Comparison of ENCODE assay signal across 19 cellular contexts in genomic region chr13:45989607-45990006, GRCh38.
DNase-seq lines count a peak whose midpoint lies in the region; ATAC-seq and TF ChIP-seq lines count a peak whose summit lies in the region.
"Had no signal": no experiment of that assay in that cellular context is flagged by ENCODE, and none has a peak within 500 bp of the region (broad histone marks: within the 10 kb centered on the region; RNA-seq: fewer than 3 reads in every experiment).

No MANE protein-coding gene starts in this region.

- no peaks in the 10 kb centered on the region for H3K9me3 ChIP-seq in AG04450 (ENCODE audit: control insufficient read depth, insufficient read depth, low read length)
- no peaks in the 10 kb centered on the region for H3K9me3 ChIP-seq in naive thymus-derived CD4-positive, alpha-beta T cell (ENCODE audit: control insufficient read depth in 2 of 3, low read length in 3 of 3)

- POLR2A ChIA-PET in AG04450 (lab: Yijun Ruan, JAX) = no interaction called here
- POLR2A ChIA-PET in naive thymus-derived CD4-positive, alpha-beta T cell (lab: Charles Lee) = no interaction called here

- no peak overlapping the region for H3K4me3 ChIP-seq in AG04450 (ENCODE audit: low read depth, low read length)
- H3K4me3 ChIP-seq in epithelial cell of esophagus (ENCODE audit: low read length) = no peak overlapping the region
- H3K4me3 ChIP-seq in naive thymus-derived CD4-positive, alpha-beta T cell (ENCODE audit: low read length) = no peak overlapping the region

- H3K36me3 Mint-ChIP-seq in HFFc6 (ENCODE audit: low read depth) = peaks cover 31% of the 10 kb centered on the region
- peaks cover 20 to 57% (median 40%) of the 10 kb centered on the region in 5 donors for H3K36me3 Mint-ChIP-seq in naive thymus-derived CD4-positive, alpha-beta T cell

- peak overlapping the region; percentile 33 for H3K27ac ChIP-seq in AG04450 (ENCODE audit: low read depth, low read length)
- H3K27ac ChIP-seq in naive thymus-derived CD4-positive, alpha-beta T cell (ENCODE audit: low read depth, low read length) = no peak overlapping the region

- H3K4me1 Mint-ChIP-seq in HFFc6 (ENCODE audit: low read depth) = peaks cover 10% of the 10 kb centered on the region
- peaks cover 0 to 14% (median 8%) of the 10 kb centered on the region in 7 donors for H3K4me1 Mint-ChIP-seq in naive thymus-derived CD4-positive, alpha-beta T cell
- H3K4me1 Mint-ChIP-seq: activated CD8-positive, alpha-beta memory T cell treated with anti-CD3 and anti-CD28 coated beads, Interleukin-2, amount 10 ng/mL, durations not matched to agents 7 days and 5 days; B cell had no signal

- no peak overlapping the region for H3K27ac Mint-ChIP-seq in HFFc6
- H3K27ac Mint-ChIP-seq in naive thymus-derived CD4-positive, alpha-beta T cell = no peak overlapping the region
- H3K27ac Mint-ChIP-seq: activated CD8-positive, alpha-beta memory T cell treated with anti-CD3 and anti-CD28 coated beads, Interleukin-2, amount 10 ng/mL, durations not matched to agents 7 days and 5 days; B cell had no signal

- intact Hi-C loops in naive thymus-derived CD4-positive, alpha-beta T cell (cut with micrococcal nuclease) = no loop called here

- no peak for ATAC-seq in activated CD4-positive, CD25-positive, alpha-beta regulatory T cell treated with anti-CD3 and anti-CD28 coated beads, Interleukin-2, amount 50 U/mL, for 24 hours
- no peak for ATAC-seq in naive thymus-derived CD4-positive, alpha-beta T cell
- ATAC-seq: activated CD8-positive, alpha-beta memory T cell treated with anti-CD3 and anti-CD28 coated beads, Interleukin-2, amount 10 ng/mL, durations not matched to agents 7 days and 5 days had no signal

- DNase-seq in AG04450 (ENCODE audit: low read depth, low spot score) (peak; percentile 34), HFFc6 (peak; percentile 8), epithelial cell of esophagus (ENCODE audit: low read depth) (peak; percentile 52), non-pigmented ciliary epithelial cell (ENCODE audit: low read depth) (peak; percentile 34), GM13977 (ENCODE audit: low spot score) (no peak), NCI-H146 treated with DMSO at 0.1 percent for 48 hours (lab: John Stamatoyannopoulos, UW; ENCODE audit: unreplicated experiment) (no peak)
- no peak for DNase-seq in naive thymus-derived CD4-positive, alpha-beta T cell
- DNase-seq: activated CD4-positive, CD25-positive, alpha-beta regulatory T cell; activated CD8-positive, alpha-beta memory T cell treated with anti-CD3 and anti-CD28 coated beads, Interleukin-2, amount 10 ng/mL, durations not matched to agents 7 days and 5 days; activated gamma-delta T cell treated with Interleukin-2 at 50 U/mL for 16 hours; hypothalamus; naive B cell; NCI-H2107; RPMI8226; stimulated activated CD4-positive, alpha-beta T cell treated with anti-CD3 and anti-CD28 coated beads, Interleukin-2, amount 100 ng/mL, for 48 hours; stimulated activated CD8-positive, alpha-beta memory T cell treated with anti-CD3 and anti-CD28 coated beads, Interleukin-4, amount 100 ng/mL, for 48 hours had no signal

- in situ Hi-C loops in GM13977 (cut with MboI; ENCODE audit: low pct_unique_long_range_greater_than_20kb, low sequenced_read_pairs, unreplicated experiment) = no loop called here

- CTCF ChIA-PET in AG04450 (lab: Charles Lee) = no interaction called here
- CTCF ChIA-PET in naive thymus-derived CD4-positive, alpha-beta T cell (lab: Charles Lee) = no interaction called here

- peaks cover 10 to 27% (median 15%) of the 10 kb centered on the region in 3 experiments for H3K36me3 ChIP-seq in naive thymus-derived CD4-positive, alpha-beta T cell (ENCODE audit: control insufficient read depth in 2 of 3, insufficient read depth in 3 of 3, low read length in 3 of 3)

- H3K4me1 ChIP-seq in naive thymus-derived CD4-positive, alpha-beta T cell (ENCODE audit: control insufficient read depth in 2 of 2, insufficient read depth in 2 of 2, low read length in 2 of 2) = no peaks in the 10 kb centered on the region

- H3K27me3 Mint-ChIP-seq in HFFc6 (ENCODE audit: insufficient read depth) = no peaks in the 10 kb centered on the region
- H3K27me3 Mint-ChIP-seq in naive thymus-derived CD4-positive, alpha-beta T cell = no peaks in the 10 kb centered on the region
- H3K27me3 Mint-ChIP-seq: activated CD8-positive, alpha-beta memory T cell treated with anti-CD3 and anti-CD28 coated beads, Interleukin-2, amount 10 ng/mL, durations not matched to agents 7 days and 5 days; B cell; central memory CD8-positive, alpha-beta T cell; naive B cell had no signal

- H3K9me3 Mint-ChIP-seq in HFFc6 = no peaks in the 10 kb centered on the region
- no peaks in the 10 kb centered on the region for H3K9me3 Mint-ChIP-seq in naive thymus-derived CD4-positive, alpha-beta T cell
- H3K9me3 Mint-ChIP-seq: central memory CD8-positive, alpha-beta T cell; naive B cell had no signal

- no peak overlapping the region for H3K4me3 Mint-ChIP-seq in HFFc6
- H3K4me3 Mint-ChIP-seq in naive thymus-derived CD4-positive, alpha-beta T cell = no peak overlapping the region
- H3K4me3 Mint-ChIP-seq: activated CD8-positive, alpha-beta memory T cell treated with anti-CD3 and anti-CD28 coated beads, Interleukin-2, amount 10 ng/mL, durations not matched to agents 7 days and 5 days; B cell; central memory CD8-positive, alpha-beta T cell; naive B cell had no signal

- TF ChIP-seq CTCF in AG04450 (IDR thresholded peaks at IDR 0.05; ENCODE audit: low read depth, low read length) = no peak
- no peak for TF ChIP-seq CTCF in HFFc6 (IDR thresholded peaks at IDR 0.05)
- no peak for TF ChIP-seq CTCF in epithelial cell of esophagus (IDR thresholded peaks at IDR 0.05; ENCODE audit: insufficient read depth, low read depth, low read length, missing control alignments)
- no peak for TF ChIP-seq CTCF in GM13977 (IDR thresholded peaks at IDR 0.05; ENCODE audit: extremely low read depth, insufficient read depth, missing control alignments)

- H3K27me3 ChIP-seq in AG04450 (ENCODE audit: control insufficient read depth, insufficient read depth, low read length) = no peaks in the 10 kb centered on the region
- H3K27me3 ChIP-seq in naive thymus-derived CD4-positive, alpha-beta T cell (ENCODE audit: control insufficient read depth in 2 of 2, insufficient read depth in 2 of 2, low read length in 2 of 2) = no peaks in the 10 kb centered on the region

Comparison
In these comparisons a context has a peak if more than half of its experiments do, and no peak if none do; other contexts are left out.
1. DNase-seq: peak in AG04450 (single experiment), HFFc6 (single experiment), epithelial cell of esophagus (single experiment) and non-pigmented ciliary epithelial cell (single experiment); none in GM13977 (single experiment), naive thymus-derived CD4-positive, alpha-beta T cell (0 of 9) and NCI-H146 treated with DMSO at 0.1 percent for 48 hours (single experiment).